ENCODE assay signal across 21 cellular contexts in genomic region chr2:116416988-116417387, GRCh38.
DNase-seq lines count a peak whose midpoint lies in the region; ATAC-seq, FAIRE-seq and TF ChIP-seq lines count a peak whose summit lies in the region.
"Had no signal": no experiment of that assay in that cellular context is flagged by ENCODE, and none has a peak within 500 bp of the region (broad histone marks: within the 10 kb centered on the region; RNA-seq: fewer than 3 reads in every experiment).

No MANE protein-coding gene starts in this region.

- peaks cover 14% of the 10 kb centered on the region for H3K4me1 Mint-ChIP-seq in astrocyte (ENCODE audit: low read depth, unreplicated experiment)
- H3K4me1 Mint-ChIP-seq: B cell; CD14-positive monocyte; CD8-positive, alpha-beta memory T cell had no signal

- H3K4me1 ChIP-seq in astrocyte (ENCODE audit: insufficient read depth, low read length), result no peaks in the 10 kb centered on the region
- H3K4me1 ChIP-seq in BE2C, result no peaks in the 10 kb centered on the region
- H3K4me1 ChIP-seq: BLaER1 treated with 17β-estradiol and CSF1 and Interleukin-3, amounts not matched to agents 10 nM and 100 nM had no signal

- H3K4me2 ChIP-seq in astrocyte (ENCODE audit: low read length), result no peak overlapping the region
- H3K4me2 ChIP-seq: BLaER1 treated with 17β-estradiol and CSF1 and Interleukin-3, amounts not matched to agents 10 nM and 100 nM had no signal

- no peak for TF ChIP-seq POLR2A in GM12891 (IDR thresholded peaks at IDR 0.05; ENCODE audit: low read depth, low read length)

- H3K9me3 Mint-ChIP-seq in astrocyte (ENCODE audit: unreplicated experiment), result peaks cover 2% of the 10 kb centered on the region

- ATAC-seq in GM21723 (IDR thresholded peaks at IDR 0.05; ENCODE audit: unreplicated experiment), result no peak

- no peak for TF ChIP-seq CTCF in astrocyte (IDR thresholded peaks at IDR 0.05; ENCODE audit: insufficient read depth, low read depth, low read length)
- TF ChIP-seq CTCF in choroid plexus epithelial cell (conservative IDR thresholded peaks at IDR 0.05; ENCODE audit: low read depth, low read length), result no peak
- TF ChIP-seq CTCF in retinal pigment epithelial cell (conservative IDR thresholded peaks at IDR 0.05; ENCODE audit: low read depth, low read length), result no peak
- TF ChIP-seq CTCF in BE2C (IDR thresholded peaks at IDR 0.05; ENCODE audit: low read depth, low read length), result no peak

- peak; percentile 1 for DNase-seq in astrocyte (ENCODE audit: low read depth)
- peak; percentile 2 for DNase-seq in choroid plexus epithelial cell (ENCODE audit: low read depth)
- peak; percentile 59 for DNase-seq in retinal pigment epithelial cell (ENCODE audit: low read depth)
- DNase-seq in GM12891 (ENCODE audit: insufficient read length, low spot score), result no peak
- DNase-seq in BE2C, result no peak
- DNase-seq: CD4-positive, alpha-beta T cell; CD8-positive, alpha-beta memory T cell; DMS 273 treated with DMSO at 0.1 percent for 48 hours; DMS79; EL; GF-D8; GM23248; H7; HCEC 1CT had no signal

- no peak overlapping the region for H3K4me3 Mint-ChIP-seq in astrocyte (ENCODE audit: unreplicated experiment)
- H3K4me3 Mint-ChIP-seq: B cell; CD14-positive monocyte; CD4-positive, alpha-beta T cell; CD8-positive, alpha-beta memory T cell had no signal

- H3K79me2 ChIP-seq in astrocyte (ENCODE audit: insufficient read depth, low read length), result no peaks in the 10 kb centered on the region

- H3K27me3 ChIP-seq in astrocyte (ENCODE audit: insufficient read depth, low read length) (no peaks in the 10 kb centered on the region), BE2C (no peaks in the 10 kb centered on the region)
- H3K27me3 ChIP-seq: BLaER1 treated with 17β-estradiol and CSF1 and Interleukin-3, amounts not matched to agents 10 nM and 100 nM had no signal

- H3K27ac Mint-ChIP-seq in astrocyte (ENCODE audit: unreplicated experiment), result no peak overlapping the region
- H3K27ac Mint-ChIP-seq: B cell; CD14-positive monocyte; CD4-positive, alpha-beta T cell; CD8-positive, alpha-beta memory T cell had no signal

- H3K27ac ChIP-seq in astrocyte (ENCODE audit: low read depth, low read length), result no peak overlapping the region
- H3K27ac ChIP-seq: BLaER1 treated with 17β-estradiol and CSF1 and Interleukin-3, amounts not matched to agents 10 nM and 100 nM; GM23248 had no signal

- no peak overlapping the region for H3K4me3 ChIP-seq in astrocyte (ENCODE audit: insufficient read depth, low read depth, low read length)
- H3K4me3 ChIP-seq in choroid plexus epithelial cell (ENCODE audit: low read depth, low read length), result no peak overlapping the region
- H3K4me3 ChIP-seq in retinal pigment epithelial cell (ENCODE audit: low read length), result no peak overlapping the region
- H3K4me3 ChIP-seq in BE2C (ENCODE audit: low read depth, low read length), result no peak overlapping the region
- H3K4me3 ChIP-seq: BLaER1 treated with 17β-estradiol and CSF1 and Interleukin-3, amounts not matched to agents 10 nM and 100 nM; GM23248 had no signal

- H3K36me3 ChIP-seq in astrocyte (ENCODE audit: insufficient read depth, low read length) (no peaks in the 10 kb centered on the region), BE2C (no peaks in the 10 kb centered on the region)
- H3K36me3 ChIP-seq: BLaER1 treated with 17β-estradiol and CSF1 and Interleukin-3, amounts not matched to agents 10 nM and 100 nM had no signal

- no peak overlapping the region for H3K9ac ChIP-seq in astrocyte (ENCODE audit: low read length)
- H3K9ac ChIP-seq: BLaER1 treated with 17β-estradiol and CSF1 and Interleukin-3, amounts not matched to agents 10 nM and 100 nM; GM23248 had no signal

- no peak for FAIRE-seq in astrocyte (lab: Jason Lieb, UNC)
- FAIRE-seq in GM12891 (lab: Jason Lieb, UNC), result no peak
- FAIRE-seq: D721Med, GM12892, H1 had no signal

- H4K20me1 ChIP-seq in astrocyte (ENCODE audit: insufficient read depth, low read length), result no peaks in the 10 kb centered on the region
- H4K20me1 ChIP-seq: BLaER1 treated with 17β-estradiol and CSF1 and Interleukin-3, amounts not matched to agents 10 nM and 100 nM had no signal

- H3K36me3 Mint-ChIP-seq in astrocyte (ENCODE audit: low read depth, unreplicated experiment), result no peaks in the 10 kb centered on the region
- H3K36me3 Mint-ChIP-seq: CD14-positive monocyte; CD8-positive, alpha-beta memory T cell had no signal

- no peaks in the 10 kb centered on the region for H3K27me3 Mint-ChIP-seq in astrocyte (ENCODE audit: low read depth, unreplicated experiment)
- H3K27me3 Mint-ChIP-seq: B cell; CD4-positive, alpha-beta T cell had no signal

- H3K9me3 ChIP-seq in astrocyte (ENCODE audit: insufficient read depth, low read depth, low read length) (no peaks in the 10 kb centered on the region), BE2C (no peaks in the 10 kb centered on the region)

- no peak overlapping the region for H2AFZ ChIP-seq in astrocyte (ENCODE audit: low read depth, low read length)
- H2AFZ ChIP-seq: GM23248 had no signal

TF ChIP-seq in GM12891, 5 proteins besides CTCF, POLR2A, EP300 and RAD21:
- TF ChIP-seq POU2F2 (IDR thresholded peaks at IDR 0.05; ENCODE audit: low read depth, low read length) (no peak), TAF1 (IDR thresholded peaks at IDR 0.05; ENCODE audit: low read depth, low read length) (no peak), SPI1 (IDR thresholded peaks at IDR 0.05; ENCODE audit: low read depth, low read length) (no peak), POLR2AphosphoS5 (IDR thresholded peaks at IDR 0.05; ENCODE audit: low read depth, low read length) (no peak), PAX5 (IDR thresholded peaks at IDR 0.05; ENCODE audit: insufficient read depth, low read length, severe bottlenecking) (no peak)

Comparison
In these comparisons a context has a peak if more than half of its experiments do, and no peak if none do; other contexts are left out.
1. DNase-seq: peak in astrocyte (single experiment), choroid plexus epithelial cell (single experiment) and retinal pigment epithelial cell (single experiment); none in GM12891 (single experiment) and BE2C (single experiment).